18 cellular contexts compared by ENCODE assay signal in the genomic region with DNA sequence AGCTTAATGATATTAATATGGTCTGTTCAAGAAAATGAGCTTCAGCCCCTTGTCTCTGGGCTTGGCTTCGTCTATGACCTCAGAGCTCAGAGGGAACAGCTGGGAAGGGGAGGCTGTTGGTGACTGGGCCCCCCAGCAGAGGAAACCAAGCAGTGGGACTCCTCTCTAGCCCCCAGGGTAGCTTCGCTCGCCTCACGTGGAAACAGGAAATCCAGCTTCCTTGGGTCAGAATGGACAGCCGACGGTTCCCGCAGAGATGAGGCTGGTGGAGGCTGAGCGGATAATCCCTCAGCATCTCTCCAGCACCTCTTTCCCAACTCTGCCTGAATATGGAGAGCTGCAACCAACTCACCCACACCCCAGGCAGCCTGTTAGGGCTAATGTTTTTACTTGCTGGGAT. TPM values are rescaled to one million over a fixed set of nuclear protein-coding genes. Genes with fewer than 3 reads are reported as not detected.
A peak's percentile ranks its signal among the peaks of the same experiment; 100 is the strongest.
DNase-seq lines count a peak whose midpoint lies in the region; ATAC-seq and TF ChIP-seq lines count a peak whose summit lies in the region.
"Had no signal": no experiment of that assay in that cellular context is flagged by ENCODE, and none has a peak within 500 bp of the region (broad histone marks: within the 10 kb centered on the region; RNA-seq: fewer than 3 reads in every experiment).

No MANE protein-coding gene starts in this region.

- CTCF ChIA-PET in A673 (lab: Charles Lee), result no interaction called here

- POLR2A ChIA-PET in A673 (lab: Charles Lee; ENCODE audit: low non-redundant PET), result interaction anchor here (0.6 kb wide), 1 partner anchor 497 kb away, joined by 3 read pairs; no protein-coding TSS in a partner anchor

- no peaks in the 10 kb centered on the region for H3K27me3 ChIP-seq in A673 (replicated peaks; ENCODE audit: insufficient read depth, low read depth, low read length, poor library complexity)
- H3K27me3 ChIP-seq in trophoblast cell (ENCODE audit: insufficient read depth, low read length), result no peaks in the 10 kb centered on the region
- no peaks in the 10 kb centered on the region for H3K27me3 ChIP-seq in subcutaneous abdominal adipose tissue (ENCODE audit: control insufficient read depth in 5 of 5, insufficient read depth in 4 of 5, low read length in 5 of 5)
- no peaks in the 10 kb centered on the region for H3K27me3 ChIP-seq in vagina

- BruUV-seq in A673 (replicated peaks; lab: Mats Ljungman, UMichigan), result no TSS peak

- no peak overlapping the region for H4K91ac ChIP-seq in trophoblast cell (ENCODE audit: low read depth, low read length)

- H2BK5ac ChIP-seq in trophoblast cell (ENCODE audit: low read depth, low read length, poor library complexity), result no peak overlapping the region

- H3K79me2 ChIP-seq in trophoblast cell (ENCODE audit: control insufficient read depth, insufficient read depth, low read length, poor library complexity), result no peaks in the 10 kb centered on the region

- peaks cover 4% of the 10 kb centered on the region for H3K79me1 ChIP-seq in trophoblast cell (ENCODE audit: low read length)

- H4K8ac ChIP-seq in trophoblast cell (ENCODE audit: low read depth, low read length), result no peak overlapping the region

- no peak overlapping the region for H3K9ac ChIP-seq in trophoblast cell (ENCODE audit: low read length)
- H3K9ac ChIP-seq in subcutaneous abdominal adipose tissue (ENCODE audit: low read length in 5 of 5), result no peak overlapping the region
- H3K9ac ChIP-seq: GM23248 had no signal

- no peak overlapping the region for H3K27ac ChIP-seq in A673 (ENCODE audit: low read depth, low read length, poor library complexity, severe bottlenecking)
- no peak overlapping the region for H3K27ac ChIP-seq in trophoblast cell (ENCODE audit: low read depth, low read length)
- H3K27ac ChIP-seq in subcutaneous abdominal adipose tissue (ENCODE audit: low read depth, low read length), result peak overlapping the region; percentile 69
- H3K27ac ChIP-seq in vagina, result peak overlapping the region; percentile 35
- H3K27ac ChIP-seq: 22Rv1, GM23248 had no signal

- DNase-seq in A673 (ENCODE audit: low spot score), result peak; percentile 66
- DNase-seq in trophoblast cell, result no peak
- DNase-seq in vagina (ENCODE audit: extremely low spot score in 2 of 2), result no peak
- DNase-seq in SHP77 treated with DMSO at 0.1 percent for 48 hours (lab: John Stamatoyannopoulos, UW), result no peak
- no peak for DNase-seq in germinal center (ENCODE audit: low spot score)
- DNase-seq: ACHN; C1 segment of cervical spinal cord; Caco-2; CD8-positive, alpha-beta T cell; DMS153; DND-41; GM23248; H7; HCEC 1CT had no signal

- no peak for TF ChIP-seq POLR2A in vagina (IDR thresholded peaks at IDR 0.05)

- H2BK120ac ChIP-seq in trophoblast cell (ENCODE audit: insufficient read depth, low read length, poor library complexity), result no peak overlapping the region

- no peak overlapping the region for H3K23ac ChIP-seq in trophoblast cell (ENCODE audit: low read length)

- no peak overlapping the region for H4K12ac ChIP-seq in trophoblast cell (ENCODE audit: low read depth, low read length)

- intact Hi-C loops in A673 (cut with micrococcal nuclease; ENCODE audit: unreplicated experiment), result no loop called here
- intact Hi-C loops in vagina (cut with DNase I), result no loop called here

- WGBS in trophoblast cell (ENCODE audit: extremely low coverage, insufficient coverage, insufficient read length), result no CpG with 5 or more reads among the region's 8 CpGs

- no peak overlapping the region for H2AFZ ChIP-seq in trophoblast cell (ENCODE audit: insufficient read depth, low read length, poor library complexity)
- H2AFZ ChIP-seq: GM23248 had no signal

- no peak for TF ChIP-seq CTCF in A673 (conservative IDR thresholded peaks at IDR 0.05; ENCODE audit: low read depth, low read length)
- no peak for TF ChIP-seq CTCF in vagina (IDR thresholded peaks at IDR 0.05)

- H2AK5ac ChIP-seq in trophoblast cell (ENCODE audit: low read length), result peak overlapping the region; percentile 70

- no peaks in the 10 kb centered on the region for H3K4me1 ChIP-seq in A673 (ENCODE audit: insufficient read depth, low read length, poor library complexity, severe bottlenecking)
- peaks cover 2 to 7% of the 10 kb centered on the region in 2 experiments for H3K4me1 ChIP-seq in trophoblast cell (ENCODE audit: control insufficient read depth in 1 of 2, insufficient read depth in 2 of 2, low read length in 2 of 2)
- peaks cover 0 to 34% (median 21%) of the 10 kb centered on the region in 5 donors for H3K4me1 ChIP-seq in subcutaneous abdominal adipose tissue (ENCODE audit: control insufficient read depth in 5 of 5, insufficient read depth in 5 of 5, low read length in 5 of 5)
- H3K4me1 ChIP-seq in vagina, result no peaks in the 10 kb centered on the region
- H3K4me1 ChIP-seq: Caco-2 had no signal

- no peak overlapping the region for H3K18ac ChIP-seq in trophoblast cell (ENCODE audit: low read length)

- no peak for ATAC-seq in HG03045 (IDR thresholded peaks at IDR 0.05; ENCODE audit: unreplicated experiment)
- no peak for ATAC-seq in GM21515 (IDR thresholded peaks at IDR 0.05; ENCODE audit: unreplicated experiment)
- ATAC-seq: CD8-positive, alpha-beta T cell had no signal

- no peaks in the 10 kb centered on the region for H3K9me3 ChIP-seq in A673 (ENCODE audit: low read depth, low read length, poor library complexity, severe bottlenecking)
- no peaks in the 10 kb centered on the region for H3K9me3 ChIP-seq in trophoblast cell (ENCODE audit: insufficient read depth, low read depth, low read length)
- no peaks in the 10 kb centered on the region for H3K9me3 ChIP-seq in subcutaneous abdominal adipose tissue (ENCODE audit: control insufficient read depth in 5 of 5, low read length in 5 of 5)
- no peaks in the 10 kb centered on the region for H3K9me3 ChIP-seq in vagina
- H3K9me3 ChIP-seq: Caco-2 had no signal

- H3K4me3 ChIP-seq in A673 (ENCODE audit: low read depth, low read length, poor library complexity, severe bottlenecking) (no peak overlapping the region), trophoblast cell (ENCODE audit: low read depth, low read length) (no peak overlapping the region), subcutaneous abdominal adipose tissue (ENCODE audit: low read depth in 1 of 5, low read length in 5 of 5) (no peak overlapping the region), vagina (no peak overlapping the region)
- H3K4me3 ChIP-seq: GM23248 had no signal

- no peak overlapping the region for H3K4ac ChIP-seq in trophoblast cell (ENCODE audit: low read depth, low read length)

- no peaks in the 10 kb centered on the region for H3K36me3 ChIP-seq in A673 (ENCODE audit: insufficient read depth, low read length, poor library complexity, severe bottlenecking)
- H3K36me3 ChIP-seq in trophoblast cell (ENCODE audit: control insufficient read depth in 1 of 2, insufficient read depth in 2 of 2, low read length in 2 of 2), result no peaks in the 10 kb centered on the region
- no peaks in the 10 kb centered on the region for H3K36me3 ChIP-seq in subcutaneous abdominal adipose tissue (ENCODE audit: control insufficient read depth in 5 of 5, insufficient read depth in 5 of 5, low read length in 5 of 5)
- H3K36me3 ChIP-seq in vagina, result no peaks in the 10 kb centered on the region

- no peak overlapping the region for H3K4me2 ChIP-seq in trophoblast cell (ENCODE audit: low read length)

- H2BK12ac ChIP-seq in trophoblast cell (ENCODE audit: low read length), result peak overlapping the region; percentile 82

- no peak overlapping the region for H3K14ac ChIP-seq in trophoblast cell (ENCODE audit: low read length)

RNA-seq across cellular contexts. Expression of a gene that starts 37.2 kb away (rescaled TPM):
- total RNA-seq in A673 (2021), result 36.0 and 37.2 TPM in 2 replicates
- polyA plus RNA-seq in trophoblast cell (2013), result 15.4 and 15.9 TPM in 2 replicates
- total RNA-seq in vagina, result 23.1 TPM

Comparison
In these comparisons a context has a peak if more than half of its experiments do, and no peak if none do; other contexts are left out.
1. H3K27ac ChIP-seq: peak in subcutaneous abdominal adipose tissue (single experiment) and vagina (single experiment); none in A673 (single experiment) and trophoblast cell (single experiment).